ENCODE assay signal across 18 cellular contexts in the genomic region with DNA sequence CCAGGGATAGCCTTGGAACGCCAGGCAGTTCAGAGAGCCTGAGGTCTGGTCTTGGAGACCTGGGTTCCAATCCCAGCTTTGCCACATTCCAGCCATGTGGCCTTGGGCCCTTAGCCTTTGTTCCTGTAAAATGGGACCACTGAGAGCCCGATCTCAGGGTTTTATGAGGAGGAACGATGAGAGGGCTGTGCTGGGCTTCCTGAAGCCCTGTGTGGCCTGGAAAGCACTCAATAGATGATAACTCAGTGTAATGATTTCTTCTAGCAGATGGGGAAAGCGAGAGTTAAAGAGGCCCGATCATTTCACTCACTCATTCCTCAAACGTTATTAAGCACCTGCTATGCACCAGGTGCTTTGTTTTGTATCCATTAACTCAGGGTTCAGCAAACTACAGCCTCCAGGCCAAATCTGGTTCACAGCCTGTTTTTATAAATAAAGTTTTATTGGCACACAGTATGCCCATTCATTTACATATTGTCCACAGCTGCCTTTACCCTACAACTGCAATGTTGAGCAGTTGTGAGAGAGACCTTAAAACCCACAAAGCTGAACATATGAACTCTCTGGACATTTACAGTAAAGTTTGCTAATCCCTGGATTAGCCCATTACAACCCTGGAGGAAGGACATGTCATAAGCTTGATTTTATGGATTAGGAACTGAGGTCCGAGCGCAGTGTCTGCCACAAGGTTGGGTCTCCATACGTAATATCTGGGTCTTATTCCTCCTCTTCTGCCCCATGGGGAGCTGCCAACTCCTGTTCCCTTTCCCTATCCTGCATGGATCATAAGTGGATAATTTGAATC.
"Had no signal": no experiment of that assay in that cellular context is flagged by ENCODE, and none has a peak within 500 bp of the region (broad histone marks: within the 10 kb centered on the region; RNA-seq: fewer than 3 reads in every experiment).

No MANE protein-coding gene starts in this region.

- H3K27me3 ChIP-seq: esophagus squamous epithelium, tibial nerve had no signal

- H3K9ac ChIP-seq: parathyroid adenoma had no signal

- H3K4me3 Mint-ChIP-seq: activated CD4-positive, alpha-beta T cell treated with anti-CD3 and anti-CD28 coated beads, Interleukin-2, amount 10 ng/mL, durations not matched to agents 7 days and 5 days; activated naive CD8-positive, alpha-beta T cell; mesothelial cell of epicardium; stimulated activated naive B cell treated with anti-CD40 and anti-IgM and Interleukin-4, amounts not matched to agents 10 μg/mL and 1 μg/mL and 100 μg/mL, for 72 hours; T-helper 2 cell treated with Interferon-gamma antibody and Interleukin-4, amounts not matched to agents 5 μg/mL and 100 μg/mL, for 36 hours had no signal

- H3K36me3 Mint-ChIP-seq: activated naive CD8-positive, alpha-beta T cell; mesothelial cell of epicardium; stimulated activated naive B cell treated with anti-CD40 and anti-IgM and Interleukin-4, amounts not matched to agents 10 μg/mL and 1 μg/mL and 100 μg/mL, for 72 hours had no signal

- H3K27me3 Mint-ChIP-seq: activated naive CD8-positive, alpha-beta T cell had no signal

- H3K27ac ChIP-seq: lower lobe of right lung, parathyroid adenoma had no signal

- H3K36me3 ChIP-seq: esophagus squamous epithelium, lower lobe of right lung, tibial nerve had no signal

- H3K4me1 ChIP-seq: parathyroid adenoma had no signal

- H3K27ac Mint-ChIP-seq: activated naive CD8-positive, alpha-beta T cell; mesothelial cell of epicardium; stimulated activated naive B cell treated with anti-CD40 and anti-IgM and Interleukin-4, amounts not matched to agents 10 μg/mL and 1 μg/mL and 100 μg/mL, for 72 hours; T-helper 2 cell treated with Interferon-gamma antibody and Interleukin-4, amounts not matched to agents 5 μg/mL and 100 μg/mL, for 36 hours had no signal

- DNase-seq: activated CD4-positive, alpha-beta T cell treated with anti-CD3 and anti-CD28 coated beads, Interleukin-2, amount 10 ng/mL, durations not matched to agents 7 days and 5 days; activated CD8-positive, alpha-beta memory T cell treated with anti-CD3 and anti-CD28 coated beads for 24 hours; activated gamma-delta T cell treated with Interleukin-2 at 50 U/mL for 16 hours; amniotic stem cell; esophagus squamous epithelium; foreskin fibroblast; glutamatergic neuron; left cardiac atrium; lower lobe of right lung; retina; stimulated activated CD4-positive, alpha-beta T cell treated with anti-CD3 and anti-CD28 coated beads, Interleukin-2, amount 100 ng/mL, for 48 hours; stimulated activated naive B cell treated with anti-CD40 and anti-IgM and Interleukin-4, amounts not matched to agents 10 μg/mL and 1 μg/mL and 100 μg/mL, for 72 hours had no signal

- H3K9me3 ChIP-seq: esophagus squamous epithelium, lower lobe of right lung, tibial nerve had no signal

- FAIRE-seq: colon had no signal

- H3K79me2 ChIP-seq: parathyroid adenoma had no signal

- ATAC-seq: left cardiac atrium; lower lobe of right lung; stimulated activated naive B cell treated with anti-CD40 and anti-IgM and Interleukin-4, amounts not matched to agents 10 μg/mL and 1 μg/mL and 100 μg/mL, for 72 hours had no signal

- H3K9me3 Mint-ChIP-seq: activated CD4-positive, alpha-beta T cell treated with anti-CD3 and anti-CD28 coated beads, Interleukin-2, amount 10 ng/mL, durations not matched to agents 7 days and 5 days; mesothelial cell of epicardium; stimulated activated naive B cell treated with anti-CD40 and anti-IgM and Interleukin-4, amounts not matched to agents 10 μg/mL and 1 μg/mL and 100 μg/mL, for 72 hours; T-helper 2 cell treated with Interferon-gamma antibody and Interleukin-4, amounts not matched to agents 5 μg/mL and 100 μg/mL, for 36 hours had no signal

- H3K4me3 ChIP-seq: esophagus squamous epithelium, lower lobe of right lung, tibial nerve had no signal

- H2AFZ ChIP-seq: parathyroid adenoma had no signal
